In the genomic region with DNA sequence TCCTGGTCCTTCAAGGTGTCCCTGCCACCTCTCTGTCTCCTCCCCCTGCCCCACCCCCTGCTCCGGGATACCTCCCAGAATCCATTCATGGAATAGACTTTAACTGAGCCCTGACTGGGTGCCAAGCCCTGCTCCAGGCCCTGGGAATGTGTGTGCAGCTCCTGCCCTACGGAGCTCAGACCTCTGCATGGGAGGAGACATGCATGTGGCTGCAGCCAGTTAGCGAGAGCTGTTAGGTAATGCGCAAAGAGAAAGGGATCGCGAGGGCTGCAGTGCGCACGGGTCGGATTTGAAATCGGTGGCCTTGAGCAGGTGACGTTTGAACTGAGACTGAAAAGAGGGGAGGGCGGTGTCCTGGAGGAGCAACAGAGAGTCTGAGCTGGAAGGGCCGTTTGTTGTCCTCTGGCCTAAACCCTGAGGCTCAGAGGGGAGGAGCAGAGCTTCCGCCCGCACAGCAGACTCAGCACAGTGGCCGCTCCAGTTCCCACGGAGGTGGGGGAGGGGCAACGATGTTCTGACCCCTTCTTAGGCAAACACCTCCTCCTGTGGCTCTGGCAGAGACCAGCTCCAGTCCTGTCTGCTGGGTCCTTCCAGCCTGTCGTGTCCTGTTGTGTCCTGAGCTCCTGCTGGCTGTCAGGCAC, we compare ENCODE assay signal across 8 cellular contexts. TPM values are rescaled to one million over a fixed set of nuclear protein-coding genes. Genes with fewer than 3 reads are reported as not detected.
DNase-seq lines count a peak whose midpoint lies in the region; ATAC-seq and TF ChIP-seq lines count a peak whose summit lies in the region.

No MANE protein-coding gene starts in this region.

- H3K9me3 ChIP-seq in ES-I3 (ENCODE audit: control insufficient read depth, insufficient read depth, low read length), result no peaks in the 10 kb centered on the region

- no peaks in the 10 kb centered on the region for H3K36me3 ChIP-seq in ES-I3 (ENCODE audit: insufficient read depth, low read length)

- H3K36me3 Mint-ChIP-seq in effector memory CD8-positive, alpha-beta T cell (ENCODE audit: insufficient read depth), result peaks cover 7% of the 10 kb centered on the region

- peak overlapping the region; percentile 93 for H3K27ac ChIP-seq in VCaP

- H3K4me3 Mint-ChIP-seq in effector memory CD8-positive, alpha-beta T cell, result no peak overlapping the region

- TF ChIP-seq CTCF in VCaP (conservative IDR thresholded peaks at IDR 0.05), result no peak

- peaks cover 5 to 21% of the 10 kb centered on the region in 2 donors for H3K27me3 Mint-ChIP-seq in effector memory CD8-positive, alpha-beta T cell

- peaks cover 23% of the 10 kb centered on the region; the same call in 1 of the 2 replicates for H3K4me1 ChIP-seq in ES-I3 (ENCODE audit: insufficient read depth, low read length)

- no peaks in the 10 kb centered on the region for H3K9me3 Mint-ChIP-seq in effector memory CD8-positive, alpha-beta T cell

- DNase-seq in left ventricle myocardium superior (peak; percentile 81), retina (peak; percentile 90), NCI-H1092 treated with DMSO at 0.1 percent for 48 hours (lab: John Stamatoyannopoulos, UW) (no peak)
- no peak for DNase-seq in effector memory CD8-positive, alpha-beta T cell
- no peak for DNase-seq in stimulated activated naive CD4-positive, alpha-beta T cell (lab: John Stamatoyannopoulos, UW)
- DNase-seq in NK-92 treated with Interleukin-12 subunit alpha and Interleukin-12 subunit beta, amount 100 ng/mL, for 24 hours (lab: John Stamatoyannopoulos, UW), result no peak

- H3K27ac Mint-ChIP-seq in effector memory CD8-positive, alpha-beta T cell, result no peak overlapping the region

- peaks cover 0 to 1% of the 10 kb centered on the region in 2 donors for H3K4me1 Mint-ChIP-seq in effector memory CD8-positive, alpha-beta T cell (ENCODE audit: low read depth in 2 of 2)

- intact Hi-C loops in left ventricle myocardium superior (cut with micrococcal nuclease), result no loop called here

- H3K9ac ChIP-seq in ES-I3 (ENCODE audit: low read depth, low read length), result peak overlapping the region; percentile 17; the same call in 1 of the 2 replicates

- ATAC-seq in left ventricle myocardium superior, result peak; percentile 81
- no peak for ATAC-seq in effector memory CD8-positive, alpha-beta T cell (replicated peaks)

RNA-seq across cellular contexts. Expression of a gene that starts 19.8 kb away (rescaled TPM):
- total RNA-seq in left ventricle myocardium superior, result 0.45 TPM

RNA-seq across cellular contexts. Expression of a gene that starts 58.8 kb away (rescaled TPM):
- total RNA-seq in left ventricle myocardium superior, result 32.6 TPM

RNA-seq across cellular contexts. Expression of a gene that starts 59.0 kb away (rescaled TPM):
- total RNA-seq in left ventricle myocardium superior, result 41.5 TPM

Comparison
In these comparisons a context has a peak if more than half of its experiments do, and no peak if none do; other contexts are left out.
1. DNase-seq: peak in left ventricle myocardium superior (single experiment) and retina (single experiment); none in effector memory CD8-positive, alpha-beta T cell (0 of 3), stimulated activated naive CD4-positive, alpha-beta T cell (0 of 6), NK-92 treated with Interleukin-12 subunit alpha and Interleukin-12 subunit beta, amount 100 ng/mL, for 24 hours (single experiment) and NCI-H1092 treated with DMSO at 0.1 percent for 48 hours (single experiment).